37 cellular contexts compared by ENCODE assay signal in genomic region chr14:89143595-89143994, GRCh38.
"Had no signal": no experiment of that assay in that cellular context is flagged by ENCODE, and none has a peak within 500 bp of the region (broad histone marks: within the 10 kb centered on the region; RNA-seq: fewer than 3 reads in every experiment).

No MANE protein-coding gene starts in this region.

- H3K27me3 Mint-ChIP-seq: brain had no signal

- H3K4me3 ChIP-seq: adrenal gland, Peyer's patch had no signal

- H3K4me2 ChIP-seq: KMS-11 had no signal

- H3K27me3 ChIP-seq: adrenal gland, Peyer's patch had no signal

- ATAC-seq: activated naive CD4-positive, alpha-beta T cell treated with anti-CD3 and anti-CD28 coated beads, Interleukin-2, amount 50 U/mL, for 72 hours; activated T-cell treated with anti-CD3 and anti-CD28 coated beads, Interleukin-2, amount 50 U/mL, for 4 hours; PC-3 had no signal

- H3K27ac Mint-ChIP-seq: activated B cell treated with CpG ODN at 0.5 μM for 24 hours; activated CD4-positive, alpha-beta memory T cell treated with anti-CD3 and anti-CD28 coated beads for 36 hours; activated naive CD4-positive, alpha-beta T cell treated with anti-CD3 and anti-CD28 coated beads for 36 hours; activated naive CD4-positive, alpha-beta T cell treated with anti-CD3 and anti-CD28 coated beads, Interleukin-2, amount 50 U/mL, for 72 hours; activated T-helper 1 cell treated with anti-CD3 and anti-CD28 coated beads, Interleukin-12 subunit alpha, Interleukin-12 subunit beta, Interleukin-2, Interleukin-4 antibody, amounts not matched to agents 30 ng/mL and 10 ng/mL and 1 ng/mL, durations not matched to agents 14 hours and 24 hours and 36 hours; brain had no signal

- H3K9me3 Mint-ChIP-seq: activated B cell treated with CpG ODN at 0.5 μM for 24 hours; activated CD4-positive, alpha-beta memory T cell treated with anti-CD3 and anti-CD28 coated beads for 36 hours; activated naive CD4-positive, alpha-beta T cell treated with anti-CD3 and anti-CD28 coated beads for 36 hours; activated naive CD4-positive, alpha-beta T cell treated with anti-CD3 and anti-CD28 coated beads, Interleukin-2, amount 50 U/mL, for 72 hours; activated T-cell treated with anti-CD3 and anti-CD28 coated beads, Interleukin-2, amount 50 U/mL, for 4 hours; activated T-helper 1 cell treated with anti-CD3 and anti-CD28 coated beads, Interleukin-12 subunit alpha, Interleukin-12 subunit beta, Interleukin-2, Interleukin-4 antibody, amounts not matched to agents 30 ng/mL and 10 ng/mL and 1 ng/mL, durations not matched to agents 14 hours and 24 hours and 36 hours had no signal

- DNase-seq: activated B cell treated with CpG ODN at 0.5 μM for 24 hours; activated CD4-positive, alpha-beta memory T cell treated with anti-CD3 and anti-CD28 coated beads for 36 hours; activated CD4-positive, alpha-beta T cell treated with anti-CD3 and anti-CD28 coated beads for 4 hours; activated CD4-positive, alpha-beta T cell treated with anti-CD3 and anti-CD28 coated beads, Interleukin-2, amount 50 U/mL, for 1 hour; activated CD4-positive, CD25-positive, alpha-beta regulatory T cell treated with anti-CD3 and anti-CD28 coated beads, Interleukin-2, amount 50 U/mL, for 72 hours; activated CD8-positive, alpha-beta memory T cell treated with anti-CD3 and anti-CD28 coated beads, Interleukin-2, amount 50 U/mL, for 4 hours; activated gamma-delta T cell treated with Interleukin-2 at 50 U/mL for 16 hours; activated naive CD4-positive, alpha-beta T cell treated with anti-CD3 and anti-CD28 coated beads for 36 hours; activated T-cell treated with anti-CD3 and anti-CD28 coated beads for 4 hours; activated T-cell treated with anti-CD3 and anti-CD28 coated beads, Interleukin-2, amount 50 U/mL, for 4 hours; adrenal gland; anterior cingulate cortex; caudate nucleus; cerebellar nuclear complex; NCI-H1105 treated with DMSO at 0.1 percent for 48 hours; NCI-H1436; NCI-H1694; NCI-H1930; NCI-H2081 treated with DMSO at 0.1 percent for 48 hours; NCI-H226; NCI-H446 treated with DMSO at 0.1 percent for 48 hours; NCI-H524; NCI-H69; NK-92 treated with Interleukin-12 subunit alpha and Interleukin-12 subunit beta, amount 100 ng/mL, for 24 hours; PC-3; Peyer's patch; Right ventricle myocardium superior; SW 1271; T-helper 1 cell; T-helper 2 cell; T-helper 9 cell had no signal

- FAIRE-seq: bronchial epithelial cell had no signal

- H3K4me1 ChIP-seq: adrenal gland, Peyer's patch had no signal

- H3K9me3 ChIP-seq: adrenal gland, Peyer's patch had no signal

- H3K4me1 Mint-ChIP-seq: activated B cell treated with CpG ODN at 0.5 μM for 24 hours had no signal

- H3K4me3 Mint-ChIP-seq: activated B cell treated with CpG ODN at 0.5 μM for 24 hours; activated CD4-positive, alpha-beta memory T cell treated with anti-CD3 and anti-CD28 coated beads for 36 hours; activated naive CD4-positive, alpha-beta T cell treated with anti-CD3 and anti-CD28 coated beads for 36 hours; activated T-cell treated with anti-CD3 and anti-CD28 coated beads, Interleukin-2, amount 50 U/mL, for 4 hours; activated T-helper 1 cell treated with anti-CD3 and anti-CD28 coated beads, Interleukin-12 subunit alpha, Interleukin-12 subunit beta, Interleukin-2, Interleukin-4 antibody, amounts not matched to agents 30 ng/mL and 10 ng/mL and 1 ng/mL, durations not matched to agents 14 hours and 24 hours and 36 hours; brain had no signal

- H3K9ac ChIP-seq: KMS-11 had no signal

- H3K36me3 ChIP-seq: adrenal gland, Peyer's patch had no signal

- H3K36me3 Mint-ChIP-seq: activated CD4-positive, alpha-beta memory T cell treated with anti-CD3 and anti-CD28 coated beads for 36 hours; activated naive CD4-positive, alpha-beta T cell treated with anti-CD3 and anti-CD28 coated beads, Interleukin-2, amount 50 U/mL, for 72 hours; brain had no signal

- H3K27ac ChIP-seq: adrenal gland, KMS-11, Peyer's patch, VCaP had no signal
